Comparison of ENCODE assay signal across 22 cellular contexts in genomic region chr3:181851063-181851462, GRCh38.
A peak's percentile ranks its signal among the peaks of the same experiment; 100 is the strongest.
DNase-seq lines count a peak whose midpoint lies in the region; ATAC-seq, FAIRE-seq and TF ChIP-seq lines count a peak whose summit lies in the region.
"Had no signal": no experiment of that assay in that cellular context is flagged by ENCODE, and none has a peak within 500 bp of the region (broad histone marks: within the 10 kb centered on the region; RNA-seq: fewer than 3 reads in every experiment).

No MANE protein-coding gene starts in this region.

- FAIRE-seq in GM12891 (lab: Jason Lieb, UNC) (peak; percentile 35), kidney (lab: Jason Lieb, UNC) (no peak)
- FAIRE-seq: H1 had no signal

- no peak overlapping the region; the same call in 1 of the 2 replicates for H3K4me3 ChIP-seq in PC-9
- H3K4me3 ChIP-seq in mesendoderm (ENCODE audit: low read length), result no peak overlapping the region
- H3K4me3 ChIP-seq in kidney (ENCODE audit: low read length in 2 of 2), result no peak overlapping the region
- no peak overlapping the region for H3K4me3 ChIP-seq in esophagus muscularis mucosa
- H3K4me3 ChIP-seq: gastroesophageal sphincter, skin epidermis had no signal

- H3K9ac ChIP-seq in mesendoderm (ENCODE audit: low read length), result no peak overlapping the region
- no peak overlapping the region for H3K9ac ChIP-seq in kidney (ENCODE audit: low read length in 2 of 2)
- H3K9ac ChIP-seq: KMS-11 had no signal

- no peak for TF ChIP-seq EP300 in esophagus muscularis mucosa (IDR thresholded peaks at IDR 0.05)

- H4K20me1 ChIP-seq in PC-9 (ENCODE audit: insufficient read depth), result no peaks in the 10 kb centered on the region

- no peaks in the 10 kb centered on the region for H3K36me3 ChIP-seq in PC-9 (ENCODE audit: low read depth)
- no peaks in the 10 kb centered on the region for H3K36me3 ChIP-seq in mesendoderm (ENCODE audit: control insufficient read depth, insufficient read depth, low read length)
- no peaks in the 10 kb centered on the region for H3K36me3 ChIP-seq in kidney (ENCODE audit: control insufficient read depth in 1 of 2, insufficient read depth in 2 of 2, low read length in 2 of 2)
- no peaks in the 10 kb centered on the region for H3K36me3 ChIP-seq in esophagus muscularis mucosa
- H3K36me3 ChIP-seq: gastroesophageal sphincter, WERI-Rb-1 had no signal

- no peak overlapping the region for H2AK5ac ChIP-seq in mesendoderm (ENCODE audit: low read length)

- peak overlapping the region; percentile 18; the same call in 1 of the 2 replicates for H2AFZ ChIP-seq in PC-9

- peaks cover 30% of the 10 kb centered on the region for H3F3A ChIP-seq in PC-9 (ENCODE audit: insufficient read depth, low read depth)

- no peak overlapping the region for H4K8ac ChIP-seq in mesendoderm (ENCODE audit: low read depth, low read length)

- H2BK15ac ChIP-seq in mesendoderm (replicated peaks; ENCODE audit: low read depth), result no peak overlapping the region

- H3K27ac ChIP-seq in PC-9 (peak overlapping the region; percentile 88), mesendoderm (ENCODE audit: low read depth, low read length) (no peak overlapping the region), kidney (ENCODE audit: low read depth in 2 of 2, low read length in 2 of 2) (no peak overlapping the region), esophagus muscularis mucosa (replicated peaks in 1 of 4) (no peak overlapping the region)
- H3K27ac ChIP-seq: gastroesophageal sphincter, KMS-11, skin epidermis, WERI-Rb-1 had no signal

- no peak overlapping the region for H3K18ac ChIP-seq in mesendoderm (ENCODE audit: low read length)

- TF ChIP-seq CTCF in PC-9 (conservative IDR thresholded peaks at IDR 0.05) (no peak), kidney (IDR thresholded peaks at IDR 0.05; ENCODE audit: borderline replicate concordance, extremely low read depth, insufficient read depth) (no peak), esophagus muscularis mucosa (IDR thresholded peaks at IDR 0.05) (no peak)

- no peaks in the 10 kb centered on the region for H3K27me3 ChIP-seq in PC-9 (ENCODE audit: insufficient read depth, low read depth)
- H3K27me3 ChIP-seq in mesendoderm (ENCODE audit: insufficient read depth, low read length, poor library complexity), result no peaks in the 10 kb centered on the region
- H3K27me3 ChIP-seq in esophagus muscularis mucosa, result no peaks in the 10 kb centered on the region
- H3K27me3 ChIP-seq: gastroesophageal sphincter had no signal

- H3K4ac ChIP-seq in mesendoderm (ENCODE audit: low read depth, low read length), result no peak overlapping the region

- no peak overlapping the region for H3K23ac ChIP-seq in mesendoderm (ENCODE audit: low read length)

- intact Hi-C loops in PC-9 (cut with micrococcal nuclease; ENCODE audit: unreplicated experiment) (loop anchor here (1.0 to 5.0 kb wide), 3 partner anchors 48 to 767 kb away; partner anchors contain the start of gene SOX2), kidney (cut with DNase I) (no loop called here), esophagus muscularis mucosa (cut with DNase I) (no loop called here)

- no peak for ATAC-seq in GM19455 (IDR thresholded peaks at IDR 0.05; ENCODE audit: unreplicated experiment)
- ATAC-seq: gastroesophageal sphincter; naive thymus-derived CD4-positive, alpha-beta T cell; Right ventricle myocardium inferior had no signal

- H2BK5ac ChIP-seq in mesendoderm (ENCODE audit: low read length), result no peak overlapping the region

- WGBS in mesendoderm (ENCODE audit: extremely low coverage, insufficient coverage, low lambda C conversion rate), result no CpG with 5 or more reads among the region's 4 CpGs
- 66% methylated on average over 4 of the region's 4 CpGs for WGBS in esophagus muscularis mucosa

- CTCF ChIA-PET in PC-9 (lab: Charles Lee), result interaction anchor here (0.5 kb wide), 1 partner anchor 152 kb away, joined by 4 read pairs; no protein-coding TSS in a partner anchor

- no peak overlapping the region for H4K5ac ChIP-seq in mesendoderm (ENCODE audit: low read length)

- POLR2A ChIA-PET in PC-9 (lab: Charles Lee; ENCODE audit: unreplicated experiment), result interaction anchor here (0.6 to 0.8 kb wide), 2 partner anchors 314 to 1248 kb away, joined by 3 to 6 read pairs; no protein-coding TSS in a partner anchor

- H3K9me3 ChIP-seq in PC-9 (ENCODE audit: insufficient read depth, low read depth), result no peaks in the 10 kb centered on the region
- H3K9me3 ChIP-seq in kidney (ENCODE audit: control insufficient read depth in 1 of 2, low read length in 2 of 2), result no peaks in the 10 kb centered on the region
- H3K9me3 ChIP-seq in esophagus muscularis mucosa, result no peaks in the 10 kb centered on the region
- H3K9me3 ChIP-seq: gastroesophageal sphincter had no signal

- DNase-seq in GM12891 (ENCODE audit: insufficient read length, low spot score), result no peak
- peak; percentile 75 for DNase-seq in NCI-H1105 treated with DMSO at 0.1 percent for 48 hours (lab: John Stamatoyannopoulos, UW)
- DNase-seq in PC-9, result peak; percentile 60 to 98
- DNase-seq in mesendoderm, result peak; percentile 25
- DNase-seq in kidney, result no peak
- no peak for DNase-seq in esophagus muscularis mucosa (ENCODE audit: extremely low spot score)
- DNase-seq: activated CD4-positive, alpha-beta memory T cell treated with anti-CD3 and anti-CD28 coated beads for 36 hours; activated naive CD8-positive, alpha-beta T cell treated with anti-CD3 and anti-CD28 coated beads, Interleukin-2, amount 10 ng/mL, durations not matched to agents 7 days and 5 days; activated T-cell treated with anti-CD3 and anti-CD28 coated beads, Interleukin-2, amount 50 U/mL, for 48 hours; naive thymus-derived CD4-positive, alpha-beta T cell; NCI-H1930; NK-92 treated with Interleukin-12 subunit alpha and Interleukin-12 subunit beta, amount 100 ng/mL, for 24 hours; posterior cingulate gyrus; stimulated activated CD4-positive, alpha-beta T cell treated with anti-CD3 and anti-CD28 coated beads, Interleukin-4, amount 100 ng/mL, for 4 hours; stimulated activated CD8-positive, alpha-beta memory T cell treated with anti-CD3 and anti-CD28 coated beads, Interleukin-4, amount 100 ng/mL, for 48 hours; WERI-Rb-1 had no signal

- H3K4me2 ChIP-seq in PC-9, result peak overlapping the region; percentile 49
- no peak overlapping the region for H3K4me2 ChIP-seq in mesendoderm (ENCODE audit: low read length)
- H3K4me2 ChIP-seq: KMS-11 had no signal

- TF ChIP-seq POLR2A in GM12891 (IDR thresholded peaks at IDR 0.05; ENCODE audit: low read depth, low read length) (no peak), esophagus muscularis mucosa (IDR thresholded peaks at IDR 0.05; ENCODE audit: low read depth) (no peak)

- no peaks in the 10 kb centered on the region for H3K9me2 ChIP-seq in PC-9 (ENCODE audit: insufficient read depth)

- peaks cover 45% of the 10 kb centered on the region for H3K4me1 ChIP-seq in PC-9 (replicated peaks; ENCODE audit: insufficient read depth)
- no peaks in the 10 kb centered on the region for H3K4me1 ChIP-seq in mesendoderm (ENCODE audit: control insufficient read depth, low read depth, low read length)
- H3K4me1 ChIP-seq in kidney (ENCODE audit: control insufficient read depth in 1 of 2, insufficient read depth in 1 of 2, low read depth in 1 of 2, low read length in 2 of 2), result no peaks in the 10 kb centered on the region
- H3K4me1 ChIP-seq in esophagus muscularis mucosa, result no peaks in the 10 kb centered on the region
- H3K4me1 ChIP-seq: gastroesophageal sphincter had no signal

- H3K79me2 ChIP-seq in PC-9 (ENCODE audit: low read depth), result no peaks in the 10 kb centered on the region
- H3K79me2 ChIP-seq in mesendoderm (ENCODE audit: control insufficient read depth, insufficient read depth, low read length), result no peaks in the 10 kb centered on the region

- BruUV-seq in PC-9 (replicated peaks; lab: Mats Ljungman, UMichigan), result no TSS peak

- H2BK120ac ChIP-seq in mesendoderm (ENCODE audit: low read depth, low read length), result no peak overlapping the region

- no peak overlapping the region for H3K56ac ChIP-seq in mesendoderm (ENCODE audit: low read length)

- no peaks in the 10 kb centered on the region for H3K79me1 ChIP-seq in mesendoderm (ENCODE audit: low read length)

TF ChIP-seq in GM12891, 5 proteins besides CTCF, POLR2A, EP300 and RAD21:
- TF ChIP-seq POLR2AphosphoS5 (IDR thresholded peaks at IDR 0.05; ENCODE audit: low read depth, low read length), result no peak
- TF ChIP-seq PAX5 (IDR thresholded peaks at IDR 0.05; ENCODE audit: insufficient read depth, low read length, severe bottlenecking), result no peak
- TF ChIP-seq TAF1 (IDR thresholded peaks at IDR 0.05; ENCODE audit: low read depth, low read length), result no peak
- no peak for TF ChIP-seq POU2F2 (IDR thresholded peaks at IDR 0.05; ENCODE audit: low read depth, low read length)
- no peak for TF ChIP-seq SPI1 (IDR thresholded peaks at IDR 0.05; ENCODE audit: low read depth, low read length)
TF ChIP-seq in GM12891: peak in this region for 0.

Comparison
In these comparisons a context has a peak if more than half of its experiments do, and no peak if none do; other contexts are left out.
1. DNase-seq: peak in NCI-H1105 treated with DMSO at 0.1 percent for 48 hours (single experiment), PC-9 (2 of 2) and mesendoderm (single experiment); none in GM12891 (single experiment), kidney (single experiment) and esophagus muscularis mucosa (single experiment).